1 cellular context compared by ENCODE assay signal in genomic region chr12:56448860-56449621, GRCh38.
TF ChIP-seq lines count a peak whose summit lies in the region.

Gene TIMELESS (minus strand): TSS chr12:56449426. CDS start chr12:56434170, 15,256 bp downstream.

TF ChIP-seq in HepG2, 621 proteins besides CTCF, POLR2A, EP300 and RAD21 (continued from another document and continues in another):
- TF ChIP-seq ZNF609 (CRISPR knock-in tag; IDR thresholded peaks at IDR 0.05; ENCODE audit: borderline replicate concordance) (no peak), ZSCAN21 (CRISPR knock-in tag; IDR thresholded peaks at IDR 0.05; ENCODE audit: borderline replicate concordance) (0 out of 2 replicates have a peak, but pooled peaks have one; percentile 46), ZNF747 (CRISPR knock-in tag; IDR thresholded peaks at IDR 0.05; ENCODE audit: borderline replicate concordance) (peak; percentile 82; the same call in 1 of the 2 replicates), NR3C1 (CRISPR knock-in tag; IDR thresholded peaks at IDR 0.05) (no peak), THAP7 (CRISPR knock-in tag; IDR thresholded peaks at IDR 0.05) (peak; percentile 57; the same call in 1 of the 2 replicates), UBTF (CRISPR knock-in tag; IDR thresholded peaks at IDR 0.05) (peak; percentile 59), ATF1 (CRISPR knock-in tag; IDR thresholded peaks at IDR 0.05) (no peak), REXO4 (CRISPR knock-in tag; IDR thresholded peaks at IDR 0.05; ENCODE audit: borderline replicate concordance) (no peak), ZUFSP (CRISPR knock-in tag; IDR thresholded peaks at IDR 0.05; ENCODE audit: borderline replicate concordance) (no peak), TCF7L2 (IDR thresholded peaks at IDR 0.05; ENCODE audit: low read depth, low read length) (no peak), THAP11 (CRISPR knock-in tag; IDR thresholded peaks at IDR 0.05) (peak; percentile 46; the same call in 1 of the 2 replicates), SOX6 (IDR thresholded peaks at IDR 0.05) (no peak), SOX6 (CRISPR knock-in tag; IDR thresholded peaks at IDR 0.05) (peak; percentile 55), ZNF562 (CRISPR knock-in tag; IDR thresholded peaks at IDR 0.05; ENCODE audit: borderline replicate concordance) (no peak), ZNF589 (CRISPR knock-in tag; conservative IDR thresholded peaks at IDR 0.05) (no peak), PAXIP1 (CRISPR knock-in tag; conservative IDR thresholded peaks at IDR 0.05) (no peak; the same call in none of the 2 replicates), ZNF563 (CRISPR knock-in tag; IDR thresholded peaks at IDR 0.05) (peak; percentile 84), GATA4 (IDR thresholded peaks at IDR 0.05; ENCODE audit: borderline replicate concordance, low read depth) (no peak; the same call in 1 of the 2 replicates), ZFP36L2 (CRISPR knock-in tag; IDR thresholded peaks at IDR 0.05) (no peak), BRF2 (CRISPR knock-in tag; IDR thresholded peaks at IDR 0.05) (peak; percentile 83), ZNF3 (CRISPR knock-in tag; IDR thresholded peaks at IDR 0.05) (no peak), POGZ (CRISPR knock-in tag; IDR thresholded peaks at IDR 0.05) (peak; percentile 78), MEF2D (CRISPR knock-in tag; IDR thresholded peaks at IDR 0.05) (peak; percentile 61; the same call in 1 of the 2 replicates), ZNF816 (CRISPR knock-in tag; IDR thresholded peaks at IDR 0.05; ENCODE audit: borderline replicate concordance) (0 out of 2 replicates have a peak, but pooled peaks have one; percentile 57), AHR (CRISPR knock-in tag; IDR thresholded peaks at IDR 0.05) (no peak), CENPX (CRISPR knock-in tag; IDR thresholded peaks at IDR 0.05) (no peak), SRY (CRISPR knock-in tag; IDR thresholded peaks at IDR 0.05) (no peak), ZNF552 (CRISPR knock-in tag; IDR thresholded peaks at IDR 0.05; ENCODE audit: borderline replicate concordance) (no peak), ZBTB20 (CRISPR knock-in tag; IDR thresholded peaks at IDR 0.05; ENCODE audit: borderline replicate concordance, low read depth) (no peak), BATF2 (CRISPR knock-in tag; IDR thresholded peaks at IDR 0.05) (peak; percentile 78; the same call in 1 of the 2 replicates), ZNF337 (CRISPR knock-in tag; IDR thresholded peaks at IDR 0.05; ENCODE audit: borderline replicate concordance, low read depth) (no peak; the same call in 1 of the 2 replicates), ZNF883 (CRISPR knock-in tag; IDR thresholded peaks at IDR 0.05; ENCODE audit: not compliant biosample characterization) (peak; percentile 87), BRD4 (CRISPR knock-in tag; IDR thresholded peaks at IDR 0.05) (peak; percentile 18; the same call in 1 of the 2 replicates), TBP (CRISPR knock-in tag; IDR thresholded peaks at IDR 0.05) (no peak), ZFP36 (IDR thresholded peaks at IDR 0.05; ENCODE audit: borderline replicate concordance, low read depth, low read length, partially characterized antibody) (no peak), HINFP (CRISPR knock-in tag; IDR thresholded peaks at IDR 0.05; ENCODE audit: low read depth) (peak; percentile 50; the same call in 1 of the 2 replicates), ZNF720 (CRISPR knock-in tag; IDR thresholded peaks at IDR 0.05) (no peak), EED (CRISPR knock-in tag; IDR thresholded peaks at IDR 0.05) (peak; percentile 86; the same call in 1 of the 2 replicates), PAX8 (CRISPR knock-in tag; IDR thresholded peaks at IDR 0.05; ENCODE audit: borderline replicate concordance) (no peak), WIZ (CRISPR knock-in tag; IDR thresholded peaks at IDR 0.05) (peak; percentile 68; the same call in 1 of the 2 replicates), TBX3 (IDR thresholded peaks at IDR 0.05; ENCODE audit: borderline replicate concordance) (no peak), CREM (IDR thresholded peaks at IDR 0.05) (0 out of 2 replicates have a peak, but pooled peaks have one; percentile 8), CREM (CRISPR knock-in tag; IDR thresholded peaks at IDR 0.05) (no peak), USF2 (IDR thresholded peaks at IDR 0.05; ENCODE audit: low read depth, low read length) (peak; percentile 72), USF2 (CRISPR knock-in tag; IDR thresholded peaks at IDR 0.05; ENCODE audit: borderline replicate concordance) (peak; percentile 93; the same call in 1 of the 2 replicates)
